Comparison of ENCODE assay signal across 26 cellular contexts in the genomic region with DNA sequence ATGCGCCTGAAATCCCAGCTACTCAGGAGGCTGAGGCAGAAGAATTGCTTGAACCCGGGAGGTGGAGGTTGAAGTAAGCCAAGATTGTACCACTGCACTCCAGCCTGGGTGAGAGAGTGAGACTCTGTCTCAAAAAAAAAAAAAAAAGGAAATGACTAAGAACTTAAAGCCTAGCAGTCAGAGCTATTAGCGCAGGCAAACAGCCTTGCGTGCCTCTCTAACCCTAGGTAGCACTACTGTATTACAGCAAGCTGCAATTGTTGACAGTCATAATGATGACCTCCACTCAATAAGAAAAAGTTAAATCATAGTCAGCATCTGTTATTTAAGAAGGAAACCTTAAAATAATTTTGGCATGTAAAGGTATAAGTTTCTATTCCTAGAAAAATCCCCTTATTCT. TPM values are rescaled to one million over a fixed set of nuclear protein-coding genes. Genes with fewer than 3 reads are reported as not detected.
DNase-seq lines count a peak whose midpoint lies in the region; ATAC-seq and TF ChIP-seq lines count a peak whose summit lies in the region.
"Had no signal": no experiment of that assay in that cellular context is flagged by ENCODE, and none has a peak within 500 bp of the region (broad histone marks: within the 10 kb centered on the region; RNA-seq: fewer than 3 reads in every experiment).

No MANE protein-coding gene starts in this region.

- intact Hi-C loops in left ventricle myocardium inferior (cut with micrococcal nuclease) (no loop called here), left ventricle myocardium superior (cut with micrococcal nuclease) (no loop called here), body of pancreas (cut with DNase I) (no loop called here)

- H3K4me1 ChIP-seq in left ventricle myocardium inferior (peaks cover 49% of the 10 kb centered on the region), body of pancreas (peaks cover 19% of the 10 kb centered on the region)
- H3K4me1 ChIP-seq: HAP-1, SJCRH30 had no signal

- DNase-seq in left ventricle myocardium inferior: no peak
- DNase-seq in left ventricle myocardium superior: no peak
- DNase-seq in NOMO-1 treated with dmso at 0.1 percent for 144 hours (lab: John Stamatoyannopoulos, UW; ENCODE audit: unreplicated experiment): peak; percentile 23
- DNase-seq in dermis blood vessel endothelial cell: peak; percentile 74
- no peak for DNase-seq in body of pancreas
- no peak for DNase-seq in T1000 (lab: John Stamatoyannopoulos, UW)
- DNase-seq in endothelial cell (ENCODE audit: low spot score): no peak
- DNase-seq in NCI-H1105 treated with DMSO at 0.1 percent for 48 hours (lab: John Stamatoyannopoulos, UW): no peak
- DNase-seq: activated CD4-positive, alpha-beta T cell treated with anti-CD3 and anti-CD28 coated beads, Interleukin-2, amount 10 ng/mL, durations not matched to agents 7 days and 5 days; activated naive CD4-positive, alpha-beta T cell treated with anti-CD3 and anti-CD28 coated beads for 36 hours; activated T-cell treated with anti-CD3 and anti-CD28 coated beads, Interleukin-2, amount 50 U/mL, for 72 hours; cortex of kidney; DMS79; head of caudate nucleus; NCI-H2171; NCI-H524; nucleus accumbens; Peyer's patch; SJCRH30; substantia nigra; upper lobe of left lung had no signal

- peaks cover 4% of the 10 kb centered on the region for H3K27me3 Mint-ChIP-seq in endothelial cell (ENCODE audit: unreplicated experiment)
- H3K27me3 Mint-ChIP-seq: activated CD4-positive, alpha-beta T cell treated with anti-CD3 and anti-CD28 coated beads, Interleukin-2, amount 10 ng/mL, durations not matched to agents 7 days and 5 days; memory B cell had no signal

- no peak overlapping the region for H3K4me3 Mint-ChIP-seq in endothelial cell (ENCODE audit: unreplicated experiment)
- H3K4me3 Mint-ChIP-seq: activated CD4-positive, alpha-beta T cell treated with anti-CD3 and anti-CD28 coated beads, Interleukin-2, amount 10 ng/mL, durations not matched to agents 7 days and 5 days; activated naive CD4-positive, alpha-beta T cell treated with anti-CD3 and anti-CD28 coated beads for 36 hours; activated T-cell treated with anti-CD3 and anti-CD28 coated beads, Interleukin-2, amount 50 U/mL, for 72 hours; memory B cell; stimulated activated effector memory CD8-positive, alpha-beta T cell treated with anti-CD3 and anti-CD28 coated beads, Interleukin-12 subunit alpha, Interleukin-12 subunit beta, amount 100 ng/mL, for 72 hours had no signal

- no peak overlapping the region for H3K27ac Mint-ChIP-seq in endothelial cell (ENCODE audit: unreplicated experiment)
- H3K27ac Mint-ChIP-seq: activated CD4-positive, alpha-beta T cell treated with anti-CD3 and anti-CD28 coated beads, Interleukin-2, amount 10 ng/mL, durations not matched to agents 7 days and 5 days; activated naive CD4-positive, alpha-beta T cell treated with anti-CD3 and anti-CD28 coated beads for 36 hours; activated T-cell treated with anti-CD3 and anti-CD28 coated beads, Interleukin-2, amount 50 U/mL, for 72 hours had no signal

- H3K4me3 ChIP-seq in left ventricle myocardium inferior: no peak overlapping the region
- no peak overlapping the region for H3K4me3 ChIP-seq in body of pancreas
- H3K4me3 ChIP-seq: HAP-1, Peyer's patch, SJCRH30, upper lobe of left lung had no signal

- no peak for TF ChIP-seq CTCF in left ventricle myocardium inferior (IDR thresholded peaks at IDR 0.05; ENCODE audit: borderline replicate concordance)
- TF ChIP-seq CTCF in body of pancreas (IDR thresholded peaks at IDR 0.05): no peak
- TF ChIP-seq CTCF in endothelial cell (IDR thresholded peaks at IDR 0.05; ENCODE audit: unreplicated experiment): no peak

- H3K4me1 Mint-ChIP-seq in endothelial cell (ENCODE audit: unreplicated experiment): no peaks in the 10 kb centered on the region
- H3K4me1 Mint-ChIP-seq: activated CD4-positive, alpha-beta T cell treated with anti-CD3 and anti-CD28 coated beads, Interleukin-2, amount 10 ng/mL, durations not matched to agents 7 days and 5 days; memory B cell; stimulated activated effector memory CD8-positive, alpha-beta T cell treated with anti-CD3 and anti-CD28 coated beads, Interleukin-12 subunit alpha, Interleukin-12 subunit beta, amount 100 ng/mL, for 72 hours had no signal

- H3K9me3 Mint-ChIP-seq in endothelial cell (ENCODE audit: unreplicated experiment): no peaks in the 10 kb centered on the region
- H3K9me3 Mint-ChIP-seq: activated CD4-positive, alpha-beta T cell treated with anti-CD3 and anti-CD28 coated beads, Interleukin-2, amount 10 ng/mL, durations not matched to agents 7 days and 5 days; activated naive CD4-positive, alpha-beta T cell treated with anti-CD3 and anti-CD28 coated beads for 36 hours; activated T-cell treated with anti-CD3 and anti-CD28 coated beads, Interleukin-2, amount 50 U/mL, for 72 hours; memory B cell; stimulated activated effector memory CD8-positive, alpha-beta T cell treated with anti-CD3 and anti-CD28 coated beads, Interleukin-12 subunit alpha, Interleukin-12 subunit beta, amount 100 ng/mL, for 72 hours had no signal

- TF ChIP-seq POLR2A in body of pancreas (IDR thresholded peaks at IDR 0.05): no peak

- WGBS in body of pancreas, 2 donors: 88 to 90% methylated on average over 4 of the region's 4 CpGs

- H3K9me3 ChIP-seq in left ventricle myocardium inferior (replicated peaks) (no peaks in the 10 kb centered on the region), body of pancreas (no peaks in the 10 kb centered on the region)
- H3K9me3 ChIP-seq: HAP-1, Peyer's patch, SJCRH30, upper lobe of left lung had no signal

- H3K36me3 ChIP-seq in left ventricle myocardium inferior (peaks cover 30% of the 10 kb centered on the region), body of pancreas (replicated peaks in 1 of 2; ENCODE audit: insufficient read depth in 1 of 2, low read depth in 2 of 2) (no peaks in the 10 kb centered on the region)

- H3K27me3 ChIP-seq in left ventricle myocardium inferior (ENCODE audit: low read depth): no peaks in the 10 kb centered on the region
- no peaks in the 10 kb centered on the region for H3K27me3 ChIP-seq in body of pancreas
- H3K27me3 ChIP-seq: Peyer's patch, SJCRH30, upper lobe of left lung had no signal

- H3K36me3 Mint-ChIP-seq in endothelial cell (ENCODE audit: low read depth, unreplicated experiment): peaks cover 17% of the 10 kb centered on the region

- no peak for ATAC-seq in left ventricle myocardium superior
- no peak for ATAC-seq in body of pancreas
- ATAC-seq: activated T-cell treated with anti-CD3 and anti-CD28 coated beads, Interleukin-2, amount 50 U/mL, for 72 hours; stimulated activated effector memory CD8-positive, alpha-beta T cell treated with anti-CD3 and anti-CD28 coated beads, Interleukin-12 subunit alpha, Interleukin-12 subunit beta, amount 100 ng/mL, for 72 hours had no signal

- H3K27ac ChIP-seq in left ventricle myocardium inferior (replicated peaks) (peak overlapping the region; percentile 87), body of pancreas (no peak overlapping the region)
- H3K27ac ChIP-seq: Peyer's patch, SJCRH30, upper lobe of left lung, VCaP had no signal

RNA-seq across cellular contexts. Expression of a gene that starts 14.4 kb away (rescaled TPM):
- 17.2 TPM for total RNA-seq in left ventricle myocardium inferior
- 18.6 TPM for total RNA-seq in left ventricle myocardium superior
- 73.7 and 88.7 TPM in 2 replicates for total RNA-seq in dermis blood vessel endothelial cell
- 10 to 100 TPM; 24.6 to 33.0 TPM for total RNA-seq in body of pancreas
- total RNA-seq in endothelial cell (ENCODE audit: unreplicated experiment): 48.3 TPM

RNA-seq across cellular contexts. Expression of a gene that starts 14.4 kb away (rescaled TPM):
- total RNA-seq in left ventricle myocardium inferior: 253 TPM
- 297 TPM for total RNA-seq in left ventricle myocardium superior
- total RNA-seq in dermis blood vessel endothelial cell: under 0.01 and 0.17 TPM in 2 replicates
- total RNA-seq in body of pancreas: 1 to 10 TPM in 1 of 2 donors, under 1 TPM in 1; 0.52 to 1.3 TPM
- 0.51 TPM for total RNA-seq in endothelial cell (ENCODE audit: unreplicated experiment)
- total RNA-seq: A172 had no signal

Comparison
In these comparisons a context has a peak if more than half of its experiments do, and no peak if none do; other contexts are left out.
1. DNase-seq: peak in NOMO-1 treated with dmso at 0.1 percent for 144 hours (single experiment) and dermis blood vessel endothelial cell (single experiment); none in left ventricle myocardium inferior (single experiment), left ventricle myocardium superior (single experiment), body of pancreas (0 of 4), T1000 (single experiment), endothelial cell (single experiment) and NCI-H1105 treated with DMSO at 0.1 percent for 48 hours (single experiment).
2. RNA of a gene that starts 14.4 kb away (total RNA-seq): 297 TPM in left ventricle myocardium superior (single experiment) and 253 TPM in left ventricle myocardium inferior (single experiment); 0.52 to 1.3 TPM in body of pancreas, 0.51 TPM in endothelial cell (single experiment) and under 0.01 to 0.17 TPM in dermis blood vessel endothelial cell; every median in the first group is over 100 times any median in the second.